ENCODE assay signal across 8 cellular contexts in genomic region chr5:140261403-140262171, GRCh38. TPM values are rescaled to one million over a fixed set of nuclear protein-coding genes. Genes with fewer than 3 reads are reported as not detected.
DNase-seq lines count a peak whose midpoint lies in the region; ATAC-seq and TF ChIP-seq lines count a peak whose summit lies in the region.

No MANE protein-coding gene starts in this region.

- no peaks in the 10 kb centered on the region for H3K27me3 Mint-ChIP-seq in activated T-helper 2 cell treated with anti-CD3 and anti-CD28 coated beads, Interferon-gamma antibody, Interleukin-2, Interleukin-4, amounts not matched to agents 10 μg/mL and 5 μg/mL and 100 μg/mL, durations not matched to agents 14 hours and 24 hours and 36 hours (ENCODE audit: low read depth)

- H3K4me3 Mint-ChIP-seq in activated T-helper 2 cell treated with anti-CD3 and anti-CD28 coated beads, Interferon-gamma antibody, Interleukin-2, Interleukin-4, amounts not matched to agents 10 μg/mL and 5 μg/mL and 100 μg/mL, durations not matched to agents 14 hours and 24 hours and 36 hours (ENCODE audit: low read depth), result no peak overlapping the region

- in situ Hi-C loops in G401 (cut with HindIII; ENCODE audit: low sequenced_read_pairs), result loop anchor here (5.0 kb wide), 1 partner anchor 41 kb away; the partner anchor contains the start of gene PFDN1

- peaks cover 32% of the 10 kb centered on the region for H3K36me3 Mint-ChIP-seq in activated T-helper 2 cell treated with anti-CD3 and anti-CD28 coated beads, Interferon-gamma antibody, Interleukin-2, Interleukin-4, amounts not matched to agents 10 μg/mL and 5 μg/mL and 100 μg/mL, durations not matched to agents 14 hours and 24 hours and 36 hours (ENCODE audit: low read depth)

- TF ChIP-seq CTCF in AG09319 (IDR thresholded peaks at IDR 0.05; ENCODE audit: low read depth, low read length), result peak; percentile 20

- no peak overlapping the region for H3K27ac Mint-ChIP-seq in activated T-helper 2 cell treated with anti-CD3 and anti-CD28 coated beads, Interferon-gamma antibody, Interleukin-2, Interleukin-4, amounts not matched to agents 10 μg/mL and 5 μg/mL and 100 μg/mL, durations not matched to agents 14 hours and 24 hours and 36 hours

- peak; percentile 62 for DNase-seq in AG09319 (ENCODE audit: extremely low read depth, low read depth)
- DNase-seq in SW480 (ENCODE audit: low spot score), result peak; percentile 99
- peak; percentile 92 for DNase-seq in myocyte (ENCODE audit: low read depth)
- DNase-seq in G401 (ENCODE audit: low spot score), result no peak
- DNase-seq in activated T-helper 2 cell treated with anti-CD3 and anti-CD28 coated beads, Interferon-gamma antibody, Interleukin-2, Interleukin-4, amounts not matched to agents 10 μg/mL and 5 μg/mL and 100 μg/mL, durations not matched to agents 14 hours and 24 hours and 36 hours (ENCODE audit: low spot score), result no peak
- no peak for DNase-seq in stimulated activated CD8-positive, alpha-beta memory T cell treated with anti-CD3 and anti-CD28 coated beads, Interleukin-4, amount 100 ng/mL, for 48 hours

- no peaks in the 10 kb centered on the region for H3K9me3 Mint-ChIP-seq in activated T-helper 2 cell treated with anti-CD3 and anti-CD28 coated beads, Interferon-gamma antibody, Interleukin-2, Interleukin-4, amounts not matched to agents 10 μg/mL and 5 μg/mL and 100 μg/mL, durations not matched to agents 14 hours and 24 hours and 36 hours

- ATAC-seq in HG03064 (IDR thresholded peaks at IDR 0.05; ENCODE audit: low read depth, unreplicated experiment) (peak; percentile 69), esophagus mucosa (peak; percentile 84)

- peaks cover 42% of the 10 kb centered on the region for H3K4me1 Mint-ChIP-seq in activated T-helper 2 cell treated with anti-CD3 and anti-CD28 coated beads, Interferon-gamma antibody, Interleukin-2, Interleukin-4, amounts not matched to agents 10 μg/mL and 5 μg/mL and 100 μg/mL, durations not matched to agents 14 hours and 24 hours and 36 hours (ENCODE audit: low read depth)

- intact Hi-C loops in activated T-helper 2 cell treated with anti-CD3 and anti-CD28 coated beads, Interferon-gamma antibody, Interleukin-2, Interleukin-4, amounts not matched to agents 10 μg/mL and 5 μg/mL and 100 μg/mL, durations not matched to agents 14 hours and 24 hours and 36 hours (cut with micrococcal nuclease), result no loop called here

RNA-seq across cellular contexts. Expression of gene PFDN1, which starts 41.3 kb away (rescaled TPM):
- total RNA-seq in esophagus mucosa (33.5 TPM), myocyte (42.0 and 63.9 TPM in 2 replicates)
- polyA plus RNA-seq in myocyte (2012), result 75.9 TPM
- total RNA-seq in G401 (2014; rRNA removed; shearing (Covaris generic)), result 266 and 273 TPM in 2 replicates
- total RNA-seq in activated T-helper 2 cell treated with anti-CD3 and anti-CD28 coated beads, Interferon-gamma antibody, Interleukin-2, Interleukin-4, amounts not matched to agents 10 μg/mL and 5 μg/mL and 100 μg/mL, durations not matched to agents 14 hours and 24 hours and 36 hours, result 60.4 and 61.0 TPM in 2 replicates

Comparison
In these comparisons a context has a peak if more than half of its experiments do, and no peak if none do; other contexts are left out.
1. DNase-seq: peak in AG09319 (single experiment), SW480 (single experiment) and myocyte (single experiment); none in G401 (single experiment), activated T-helper 2 cell treated with anti-CD3 and anti-CD28 coated beads, Interferon-gamma antibody, Interleukin-2, Interleukin-4, amounts not matched to agents 10 μg/mL and 5 μg/mL and 100 μg/mL, durations not matched to agents 14 hours and 24 hours and 36 hours (single experiment) and stimulated activated CD8-positive, alpha-beta memory T cell treated with anti-CD3 and anti-CD28 coated beads, Interleukin-4, amount 100 ng/mL, for 48 hours (single experiment).